Comparison of ENCODE assay signal across 17 cellular contexts in genomic region chr5:157983906-157984551, GRCh38.
DNase-seq lines count a peak whose midpoint lies in the region; ATAC-seq and TF ChIP-seq lines count a peak whose summit lies in the region.
"Had no signal": no experiment of that assay in that cellular context is flagged by ENCODE, and none has a peak within 500 bp of the region (broad histone marks: within the 10 kb centered on the region; RNA-seq: fewer than 3 reads in every experiment).

No MANE protein-coding gene starts in this region.

- H3K4me3 ChIP-seq in left ventricle myocardium inferior (no peak overlapping the region), right atrium auricular region (no peak overlapping the region), parathyroid adenoma (ENCODE audit: low read depth, low read length) (no peak overlapping the region), tibial nerve (no peak overlapping the region)

- H3K36me3 ChIP-seq in left ventricle myocardium inferior (no peaks in the 10 kb centered on the region), right atrium auricular region (no peaks in the 10 kb centered on the region), parathyroid adenoma (ENCODE audit: control insufficient read depth, insufficient read depth, low read length) (no peaks in the 10 kb centered on the region), tibial nerve (no peaks in the 10 kb centered on the region)
- H3K36me3 ChIP-seq: BE2C had no signal

- H2AFZ ChIP-seq in parathyroid adenoma, result peak overlapping the region; percentile 5

- H3K27ac ChIP-seq in left ventricle myocardium inferior (replicated peaks) (peak overlapping the region; percentile 15), right atrium auricular region (peak overlapping the region in 1 of 2 donors; percentile 0), parathyroid adenoma (no peak overlapping the region), tibial nerve (no peak overlapping the region)

- no peak for TF ChIP-seq POLR2A in tibial nerve (IDR thresholded peaks at IDR 0.05)

- TF ChIP-seq CTCF in left ventricle myocardium inferior (IDR thresholded peaks at IDR 0.05; ENCODE audit: borderline replicate concordance), result no peak
- TF ChIP-seq CTCF in right atrium auricular region (IDR thresholded peaks at IDR 0.05), result no peak
- TF ChIP-seq CTCF in parathyroid adenoma (IDR thresholded peaks at IDR 0.05), result no peak
- TF ChIP-seq CTCF in tibial nerve (IDR thresholded peaks at IDR 0.05), result no peak

- WGBS in tibial nerve, 2 donors, result 51 to 71% methylated on average over 3 of the region's 3 CpGs

- H3K9me3 ChIP-seq in left ventricle myocardium inferior (replicated peaks), result no peaks in the 10 kb centered on the region
- H3K9me3 ChIP-seq in right atrium auricular region, result no peaks in the 10 kb centered on the region
- no peaks in the 10 kb centered on the region for H3K9me3 ChIP-seq in parathyroid adenoma (ENCODE audit: control insufficient read depth, low read length)
- H3K9me3 ChIP-seq in tibial nerve, result peaks cover 0 to 3% (median 0%) of the 10 kb centered on the region in 4 donors
- H3K9me3 ChIP-seq: BE2C had no signal

- H3K27me3 ChIP-seq in left ventricle myocardium inferior (ENCODE audit: low read depth) (no peaks in the 10 kb centered on the region), right atrium auricular region (no peaks in the 10 kb centered on the region), parathyroid adenoma (ENCODE audit: control insufficient read depth, insufficient read depth, low read length) (no peaks in the 10 kb centered on the region), tibial nerve (no peaks in the 10 kb centered on the region)
- H3K27me3 ChIP-seq: BE2C had no signal

- no peak overlapping the region for H3K4me2 ChIP-seq in parathyroid adenoma (ENCODE audit: low read length)

- H3K9ac ChIP-seq in parathyroid adenoma, result no peak overlapping the region

- peak; percentile 19 for DNase-seq in left ventricle myocardium inferior
- DNase-seq in right atrium auricular region (ENCODE audit: low spot score), result no peak
- DNase-seq in left ventricle myocardium superior, result peak; percentile 48
- DNase-seq in activated CD4-positive, alpha-beta T cell treated with anti-CD3 and anti-CD28 coated beads for 1 hour, result no peak
- no peak for DNase-seq in tibial nerve (ENCODE audit: low spot score in 2 of 2)
- DNase-seq: ACHN; BE2C; C1 segment of cervical spinal cord; CD4-positive, CD25-positive, alpha-beta regulatory T cell; CD8-positive, alpha-beta memory T cell; COR-L47; DMS 273 treated with DMSO at 0.1 percent for 48 hours; GDM1; H9; IMR-90 had no signal

- no peak for TF ChIP-seq EP300 in tibial nerve (IDR thresholded peaks at IDR 0.05)

- ATAC-seq in left ventricle myocardium superior (peak; percentile 64), GM19023 (IDR thresholded peaks at IDR 0.05; ENCODE audit: unreplicated experiment) (no peak)

- H3K4me1 ChIP-seq in left ventricle myocardium inferior (peaks cover 14% of the 10 kb centered on the region), right atrium auricular region (peaks cover 0 to 17% of the 10 kb centered on the region in 2 donors), parathyroid adenoma (no peaks in the 10 kb centered on the region), tibial nerve (peaks cover 0 to 5% (median 0%) of the 10 kb centered on the region in 4 donors)

- H3K79me2 ChIP-seq in parathyroid adenoma, result no peaks in the 10 kb centered on the region

- intact Hi-C loops in left ventricle myocardium inferior (cut with micrococcal nuclease), result no loop called here
- intact Hi-C loops in left ventricle myocardium superior (cut with micrococcal nuclease), result no loop called here

Comparison
In these comparisons a context has a peak if more than half of its experiments do, and no peak if none do; other contexts are left out.
1. DNase-seq: peak in left ventricle myocardium inferior (single experiment) and left ventricle myocardium superior (single experiment); none in right atrium auricular region (single experiment), activated CD4-positive, alpha-beta T cell treated with anti-CD3 and anti-CD28 coated beads for 1 hour (single experiment) and tibial nerve (0 of 2).